ENCODE assay signal across 16 cellular contexts in genomic region chr3:81888822-81889557, GRCh38.
"Had no signal": no experiment of that assay in that cellular context is flagged by ENCODE, and none has a peak within 500 bp of the region (broad histone marks: within the 10 kb centered on the region; RNA-seq: fewer than 3 reads in every experiment).

No MANE protein-coding gene starts in this region.

- H3K4me3 ChIP-seq: tibial nerve had no signal

- DNase-seq: activated CD4-positive, alpha-beta T cell treated with anti-CD3 and anti-CD28 coated beads, Interleukin-2, amount 50 U/mL, for 48 hours; activated CD4-positive, CD25-positive, alpha-beta regulatory T cell treated with anti-CD3 and anti-CD28 coated beads, Interleukin-2, amount 50 U/mL, for 72 hours; activated CD8-positive, alpha-beta memory T cell treated with anti-CD3 and anti-CD28 coated beads, Interleukin-2, amount 10 ng/mL, durations not matched to agents 7 days and 5 days; activated effector memory CD4-positive, alpha-beta T cell treated with Interleukin-2 at 50 U/mL for 16 hours; activated T-cell treated with anti-CD3 and anti-CD28 coated beads, Interleukin-2, amount 50 U/mL, for 24 hours; amygdala; brain microvascular endothelial cell; foreskin keratinocyte; heart left ventricle; small intestine had no signal

- ATAC-seq: activated CD8-positive, alpha-beta memory T cell treated with anti-CD3 and anti-CD28 coated beads, Interleukin-2, amount 10 ng/mL, durations not matched to agents 7 days and 5 days; activated naive CD4-positive, alpha-beta T cell treated with anti-CD3 and anti-CD28 coated beads, Interleukin-2, amount 50 U/mL, for 72 hours; foreskin keratinocyte; heart left ventricle; left lobe of liver; stimulated activated effector memory CD8-positive, alpha-beta T cell treated with anti-CD3 and anti-CD28 coated beads, Interleukin-12 subunit alpha, Interleukin-12 subunit beta, amount 100 ng/mL, for 72 hours had no signal

- H3K4me1 Mint-ChIP-seq: activated CD8-positive, alpha-beta memory T cell treated with anti-CD3 and anti-CD28 coated beads, Interleukin-2, amount 10 ng/mL, durations not matched to agents 7 days and 5 days; stimulated activated effector memory CD8-positive, alpha-beta T cell treated with anti-CD3 and anti-CD28 coated beads, Interleukin-12 subunit alpha, Interleukin-12 subunit beta, amount 100 ng/mL, for 72 hours had no signal

- H3K36me3 Mint-ChIP-seq: activated CD8-positive, alpha-beta memory T cell treated with anti-CD3 and anti-CD28 coated beads, Interleukin-2, amount 10 ng/mL, durations not matched to agents 7 days and 5 days; activated naive CD4-positive, alpha-beta T cell treated with anti-CD3 and anti-CD28 coated beads, Interleukin-2, amount 50 U/mL, for 72 hours; stimulated activated effector memory CD8-positive, alpha-beta T cell treated with anti-CD3 and anti-CD28 coated beads, Interleukin-12 subunit alpha, Interleukin-12 subunit beta, amount 100 ng/mL, for 72 hours had no signal

- H3K27me3 ChIP-seq: brain microvascular endothelial cell, foreskin keratinocyte, heart left ventricle, tibial nerve had no signal

- H3K9me3 ChIP-seq: tibial nerve had no signal

- H3K27ac ChIP-seq: brain microvascular endothelial cell, foreskin keratinocyte, heart left ventricle, tibial nerve had no signal

- H3K4me3 Mint-ChIP-seq: activated CD8-positive, alpha-beta memory T cell treated with anti-CD3 and anti-CD28 coated beads, Interleukin-2, amount 10 ng/mL, durations not matched to agents 7 days and 5 days; activated T-cell treated with anti-CD3 and anti-CD28 coated beads, Interleukin-2, amount 50 U/mL, for 24 hours; dendritic cell treated with granulocyte-macrophage colony-stimulating factor and Interleukin-4, amounts not matched to agents 40 ng/mL and 50 ng/mL, for 4 days; stimulated activated effector memory CD8-positive, alpha-beta T cell treated with anti-CD3 and anti-CD28 coated beads, Interleukin-12 subunit alpha, Interleukin-12 subunit beta, amount 100 ng/mL, for 72 hours had no signal

- H3K4me1 ChIP-seq: foreskin keratinocyte, heart left ventricle, tibial nerve had no signal

- H3K27ac Mint-ChIP-seq: activated CD8-positive, alpha-beta memory T cell treated with anti-CD3 and anti-CD28 coated beads, Interleukin-2, amount 10 ng/mL, durations not matched to agents 7 days and 5 days; activated naive CD4-positive, alpha-beta T cell treated with anti-CD3 and anti-CD28 coated beads, Interleukin-2, amount 50 U/mL, for 72 hours; activated T-cell treated with anti-CD3 and anti-CD28 coated beads, Interleukin-2, amount 50 U/mL, for 24 hours; dendritic cell treated with granulocyte-macrophage colony-stimulating factor and Interleukin-4, amounts not matched to agents 40 ng/mL and 50 ng/mL, for 4 days; stimulated activated effector memory CD8-positive, alpha-beta T cell treated with anti-CD3 and anti-CD28 coated beads, Interleukin-12 subunit alpha, Interleukin-12 subunit beta, amount 100 ng/mL, for 72 hours had no signal

- H3K9me3 Mint-ChIP-seq: activated T-cell treated with anti-CD3 and anti-CD28 coated beads, Interleukin-2, amount 50 U/mL, for 24 hours; dendritic cell treated with granulocyte-macrophage colony-stimulating factor and Interleukin-4, amounts not matched to agents 40 ng/mL and 50 ng/mL, for 4 days; stimulated activated effector memory CD8-positive, alpha-beta T cell treated with anti-CD3 and anti-CD28 coated beads, Interleukin-12 subunit alpha, Interleukin-12 subunit beta, amount 100 ng/mL, for 72 hours had no signal

- FAIRE-seq: islet of Langerhans, small intestine had no signal

- H3K36me3 ChIP-seq: brain microvascular endothelial cell, heart left ventricle, tibial nerve had no signal

- H3K27me3 Mint-ChIP-seq: activated CD8-positive, alpha-beta memory T cell treated with anti-CD3 and anti-CD28 coated beads, Interleukin-2, amount 10 ng/mL, durations not matched to agents 7 days and 5 days; activated T-cell treated with anti-CD3 and anti-CD28 coated beads, Interleukin-2, amount 50 U/mL, for 24 hours; dendritic cell treated with granulocyte-macrophage colony-stimulating factor and Interleukin-4, amounts not matched to agents 40 ng/mL and 50 ng/mL, for 4 days had no signal
